ENCODE assay signal across 23 cellular contexts in genomic region chrX:107602694-107603239, GRCh38.
"Had no signal": no experiment of that assay in that cellular context is flagged by ENCODE, and none has a peak within 500 bp of the region (broad histone marks: within the 10 kb centered on the region; RNA-seq: fewer than 3 reads in every experiment).

No MANE protein-coding gene starts in this region.

- H3K9me3 ChIP-seq: heart right ventricle, lower lobe of right lung, thoracic aorta, upper lobe of left lung had no signal

- H3K36me3 ChIP-seq: heart right ventricle, lower lobe of right lung, thoracic aorta, upper lobe of left lung, WERI-Rb-1 had no signal

- H3K27ac Mint-ChIP-seq: activated CD4-positive, alpha-beta T cell treated with anti-CD3 and anti-CD28 coated beads, Interleukin-2, amount 10 ng/mL, durations not matched to agents 7 days and 5 days; activated CD8-positive, alpha-beta memory T cell treated with anti-CD3 and anti-CD28 coated beads, Interleukin-2, amount 10 ng/mL, durations not matched to agents 7 days and 5 days; activated CD8-positive, alpha-beta T cell treated with anti-CD3 and anti-CD28 coated beads for 36 hours; activated naive CD8-positive, alpha-beta T cell treated with anti-CD3 and anti-CD28 coated beads, Interleukin-2, amount 50 U/mL, for 24 hours; dendritic cell treated with granulocyte-macrophage colony-stimulating factor and Interleukin-4, amounts not matched to agents 40 ng/mL and 50 ng/mL, for 4 days; naive B cell had no signal

- H3K27me3 ChIP-seq: upper lobe of left lung had no signal

- H3K4me3 ChIP-seq: heart right ventricle, lower lobe of right lung, thoracic aorta, upper lobe of left lung had no signal

- H3K4me1 ChIP-seq: heart right ventricle, lower lobe of right lung, upper lobe of left lung had no signal

- H3K27ac ChIP-seq: heart right ventricle, lower lobe of right lung, thoracic aorta, upper lobe of left lung, WERI-Rb-1 had no signal

- DNase-seq: activated CD4-positive, alpha-beta T cell treated with anti-CD3 and anti-CD28 coated beads, Interleukin-2, amount 10 ng/mL, durations not matched to agents 7 days and 5 days; activated CD4-positive, CD25-positive, alpha-beta regulatory T cell treated with anti-CD3 and anti-CD28 coated beads, Interleukin-2, amount 50 U/mL, for 72 hours; activated CD8-positive, alpha-beta memory T cell treated with anti-CD3 and anti-CD28 coated beads, Interleukin-2, amount 10 ng/mL, durations not matched to agents 7 days and 5 days; activated CD8-positive, alpha-beta T cell treated with anti-CD3 and anti-CD28 coated beads for 36 hours; activated gamma-delta T cell; activated naive CD4-positive, alpha-beta T cell treated with anti-CD3 and anti-CD28 coated beads, Interleukin-2, amount 50 U/mL, for 16 hours; activated naive CD8-positive, alpha-beta T cell treated with anti-CD3 and anti-CD28 coated beads, Interleukin-2, amount 50 U/mL, for 24 hours; activated T-cell treated with anti-CD3 and anti-CD28 coated beads for 4 hours; effector CD4-positive, alpha-beta T cell; erythroblast; foreskin fibroblast; islet precursor cell; left cardiac atrium; lower lobe of right lung; mesendoderm; naive B cell; stimulated activated CD4-positive, alpha-beta T cell treated with anti-CD3 and anti-CD28 coated beads, Interleukin-4, amount 100 ng/mL, for 24 hours; stimulated activated naive CD4-positive, alpha-beta T cell treated with Interleukin-2 at 50 U/mL for 16 hours; WERI-Rb-1 had no signal

- ATAC-seq: activated CD8-positive, alpha-beta memory T cell treated with anti-CD3 and anti-CD28 coated beads, Interleukin-2, amount 10 ng/mL, durations not matched to agents 7 days and 5 days; activated CD8-positive, alpha-beta T cell treated with anti-CD3 and anti-CD28 coated beads for 36 hours; activated naive CD8-positive, alpha-beta T cell treated with anti-CD3 and anti-CD28 coated beads, Interleukin-2, amount 50 U/mL, for 24 hours; lower lobe of right lung had no signal

- H3K36me3 Mint-ChIP-seq: activated CD8-positive, alpha-beta memory T cell treated with anti-CD3 and anti-CD28 coated beads, Interleukin-2, amount 10 ng/mL, durations not matched to agents 7 days and 5 days; naive B cell had no signal

- H3K4me3 Mint-ChIP-seq: activated CD4-positive, alpha-beta T cell treated with anti-CD3 and anti-CD28 coated beads, Interleukin-2, amount 10 ng/mL, durations not matched to agents 7 days and 5 days; activated CD8-positive, alpha-beta memory T cell treated with anti-CD3 and anti-CD28 coated beads, Interleukin-2, amount 10 ng/mL, durations not matched to agents 7 days and 5 days; activated CD8-positive, alpha-beta T cell treated with anti-CD3 and anti-CD28 coated beads for 36 hours; activated naive CD8-positive, alpha-beta T cell treated with anti-CD3 and anti-CD28 coated beads, Interleukin-2, amount 50 U/mL, for 24 hours; dendritic cell treated with granulocyte-macrophage colony-stimulating factor and Interleukin-4, amounts not matched to agents 40 ng/mL and 50 ng/mL, for 4 days; naive B cell had no signal

- H3K9me3 Mint-ChIP-seq: activated CD4-positive, alpha-beta T cell treated with anti-CD3 and anti-CD28 coated beads, Interleukin-2, amount 10 ng/mL, durations not matched to agents 7 days and 5 days; activated CD8-positive, alpha-beta T cell treated with anti-CD3 and anti-CD28 coated beads for 36 hours; activated naive CD8-positive, alpha-beta T cell treated with anti-CD3 and anti-CD28 coated beads, Interleukin-2, amount 50 U/mL, for 24 hours; dendritic cell treated with granulocyte-macrophage colony-stimulating factor and Interleukin-4, amounts not matched to agents 40 ng/mL and 50 ng/mL, for 4 days had no signal

- H3K4me1 Mint-ChIP-seq: activated CD4-positive, alpha-beta T cell treated with anti-CD3 and anti-CD28 coated beads, Interleukin-2, amount 10 ng/mL, durations not matched to agents 7 days and 5 days; activated CD8-positive, alpha-beta memory T cell treated with anti-CD3 and anti-CD28 coated beads, Interleukin-2, amount 10 ng/mL, durations not matched to agents 7 days and 5 days; activated naive CD8-positive, alpha-beta T cell treated with anti-CD3 and anti-CD28 coated beads, Interleukin-2, amount 50 U/mL, for 24 hours; naive B cell had no signal

- H3K27me3 Mint-ChIP-seq: activated CD4-positive, alpha-beta T cell treated with anti-CD3 and anti-CD28 coated beads, Interleukin-2, amount 10 ng/mL, durations not matched to agents 7 days and 5 days; activated CD8-positive, alpha-beta memory T cell treated with anti-CD3 and anti-CD28 coated beads, Interleukin-2, amount 10 ng/mL, durations not matched to agents 7 days and 5 days; activated CD8-positive, alpha-beta T cell treated with anti-CD3 and anti-CD28 coated beads for 36 hours; activated naive CD8-positive, alpha-beta T cell treated with anti-CD3 and anti-CD28 coated beads, Interleukin-2, amount 50 U/mL, for 24 hours; dendritic cell treated with granulocyte-macrophage colony-stimulating factor and Interleukin-4, amounts not matched to agents 40 ng/mL and 50 ng/mL, for 4 days; naive B cell had no signal
